Comparison of ENCODE assay signal across 10 cellular contexts in the genomic region with DNA sequence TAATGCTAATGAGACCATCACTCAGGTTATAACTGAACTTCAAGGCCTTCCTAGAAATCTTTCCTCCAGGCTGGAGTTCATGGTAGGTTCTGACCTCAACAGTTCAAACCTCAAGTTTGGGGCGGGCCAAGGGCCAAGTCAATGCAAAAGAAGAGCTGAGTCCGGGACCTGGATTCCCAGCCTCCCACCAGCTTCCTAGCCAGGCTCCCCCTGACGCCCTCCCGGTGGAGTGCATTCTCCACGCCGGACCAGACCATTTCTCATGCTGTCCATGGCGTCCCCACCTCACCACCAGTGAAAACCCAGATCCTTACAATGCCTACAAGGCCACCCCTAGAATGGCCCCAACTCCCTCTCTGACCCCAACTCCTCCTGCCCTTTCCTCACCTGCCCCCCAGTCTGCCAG. TPM values are rescaled to one million over a fixed set of nuclear protein-coding genes. Genes with fewer than 3 reads are reported as not detected.
DNase-seq lines count a peak whose midpoint lies in the region; ATAC-seq and TF ChIP-seq lines count a peak whose summit lies in the region.
"Had no signal": no experiment of that assay in that cellular context is flagged by ENCODE, and none has a peak within 500 bp of the region (broad histone marks: within the 10 kb centered on the region; RNA-seq: fewer than 3 reads in every experiment).

No MANE protein-coding gene starts in this region.

- 0 out of 2 replicates have a peak, but pooled peaks cover 4% of the 10 kb centered on the region for H3F3A ChIP-seq in OCI-LY1 (ENCODE audit: insufficient read depth, low read length)

- H3K27ac Mint-ChIP-seq in activated CD4-positive, alpha-beta T cell treated with anti-CD3 and anti-CD28 coated beads, Interleukin-2, amount 10 ng/mL, durations not matched to agents 7 days and 5 days: no peak overlapping the region
- no peak overlapping the region for H3K27ac Mint-ChIP-seq in stimulated activated effector memory CD8-positive, alpha-beta T cell treated with anti-CD3 and anti-CD28 coated beads, Interleukin-12 subunit alpha, Interleukin-12 subunit beta, amount 100 ng/mL, for 72 hours

- H3K27ac ChIP-seq in OCI-LY1 (ENCODE audit: low read depth, low read length, poor library complexity, severe bottlenecking): peak overlapping the region; percentile 99
- H3K27ac ChIP-seq in coronary artery: peak overlapping the region; percentile 65 to 87

- CTCF ChIA-PET in activated CD4-positive, alpha-beta T cell treated with anti-CD3 and anti-CD28 coated beads, Interleukin-2, amount 10 ng/mL, durations not matched to agents 7 days and 5 days (lab: Charles Lee): no interaction called here

- H3K79me2 ChIP-seq in OCI-LY1 (ENCODE audit: insufficient read depth, low read length): no peaks in the 10 kb centered on the region; the same call in 1 of the 2 replicates

- ATAC-seq in stimulated activated effector memory CD8-positive, alpha-beta T cell treated with anti-CD3 and anti-CD28 coated beads, Interleukin-12 subunit alpha, Interleukin-12 subunit beta, amount 100 ng/mL, for 72 hours: no peak
- ATAC-seq in activated CD4-positive, CD25-positive, alpha-beta regulatory T cell treated with anti-CD3 and anti-CD28 coated beads, Interleukin-2, amount 50 U/mL, for 24 hours: no peak

- H3K27me3 Mint-ChIP-seq in activated CD4-positive, alpha-beta T cell treated with anti-CD3 and anti-CD28 coated beads, Interleukin-2, amount 10 ng/mL, durations not matched to agents 7 days and 5 days: peaks cover 49% of the 10 kb centered on the region

- H3K9ac ChIP-seq in OCI-LY1 (ENCODE audit: low read length): no peak overlapping the region; the same call in 1 of the 2 replicates

- peaks cover 51% of the 10 kb centered on the region for H3K4me1 Mint-ChIP-seq in activated CD4-positive, alpha-beta T cell treated with anti-CD3 and anti-CD28 coated beads, Interleukin-2, amount 10 ng/mL, durations not matched to agents 7 days and 5 days
- peaks cover 25% of the 10 kb centered on the region for H3K4me1 Mint-ChIP-seq in stimulated activated effector memory CD8-positive, alpha-beta T cell treated with anti-CD3 and anti-CD28 coated beads, Interleukin-12 subunit alpha, Interleukin-12 subunit beta, amount 100 ng/mL, for 72 hours

- H4K20me1 ChIP-seq in OCI-LY1 (ENCODE audit: insufficient read depth, low read length): no peaks in the 10 kb centered on the region

- H3K9me3 ChIP-seq in OCI-LY1 (ENCODE audit: low read length) (no peaks in the 10 kb centered on the region), MG63 (no peaks in the 10 kb centered on the region)

- H3K9me3 Mint-ChIP-seq in activated CD4-positive, alpha-beta T cell treated with anti-CD3 and anti-CD28 coated beads, Interleukin-2, amount 10 ng/mL, durations not matched to agents 7 days and 5 days: no peaks in the 10 kb centered on the region
- no peaks in the 10 kb centered on the region for H3K9me3 Mint-ChIP-seq in stimulated activated effector memory CD8-positive, alpha-beta T cell treated with anti-CD3 and anti-CD28 coated beads, Interleukin-12 subunit alpha, Interleukin-12 subunit beta, amount 100 ng/mL, for 72 hours

- peaks cover 6% of the 10 kb centered on the region for H3K36me3 Mint-ChIP-seq in activated CD4-positive, alpha-beta T cell treated with anti-CD3 and anti-CD28 coated beads, Interleukin-2, amount 10 ng/mL, durations not matched to agents 7 days and 5 days (ENCODE audit: low read depth)
- no peaks in the 10 kb centered on the region for H3K36me3 Mint-ChIP-seq in stimulated activated effector memory CD8-positive, alpha-beta T cell treated with anti-CD3 and anti-CD28 coated beads, Interleukin-12 subunit alpha, Interleukin-12 subunit beta, amount 100 ng/mL, for 72 hours

- no peak for TF ChIP-seq CTCF in OCI-LY1 (IDR thresholded peaks at IDR 0.05; ENCODE audit: low read length)
- TF ChIP-seq CTCF in coronary artery (IDR thresholded peaks at IDR 0.05): no peak

- H3K4me2 ChIP-seq in OCI-LY1 (ENCODE audit: low read length): peak overlapping the region; percentile 55

- H3K27me3 ChIP-seq in OCI-LY1 (ENCODE audit: insufficient read depth, low read length) (no peaks in the 10 kb centered on the region), MG63 (no peaks in the 10 kb centered on the region)
- H3K27me3 ChIP-seq: foreskin keratinocyte had no signal

- H3K36me3 ChIP-seq in OCI-LY1 (ENCODE audit: insufficient read depth, low read length): no peaks in the 10 kb centered on the region
- no peaks in the 10 kb centered on the region for H3K36me3 ChIP-seq in MG63

- peaks cover 70% of the 10 kb centered on the region for H3K4me1 ChIP-seq in OCI-LY1 (ENCODE audit: insufficient read depth, low read length, severe bottlenecking)

- no peaks in the 10 kb centered on the region for H3K9me2 ChIP-seq in OCI-LY1 (ENCODE audit: low read depth, low read length)

- H3K4me3 ChIP-seq in OCI-LY1 (ENCODE audit: low read depth, low read length, poor library complexity, severe bottlenecking) (peak overlapping the region; percentile 82), coronary artery (no peak overlapping the region), MG63 (no peak overlapping the region; the same call in 1 of the 2 replicates)

- peak overlapping the region; percentile 57 for H3K4me3 Mint-ChIP-seq in activated CD4-positive, alpha-beta T cell treated with anti-CD3 and anti-CD28 coated beads, Interleukin-2, amount 10 ng/mL, durations not matched to agents 7 days and 5 days
- peak overlapping the region; percentile 61 for H3K4me3 Mint-ChIP-seq in stimulated activated effector memory CD8-positive, alpha-beta T cell treated with anti-CD3 and anti-CD28 coated beads, Interleukin-12 subunit alpha, Interleukin-12 subunit beta, amount 100 ng/mL, for 72 hours

- POLR2A ChIA-PET in activated CD4-positive, alpha-beta T cell treated with anti-CD3 and anti-CD28 coated beads, Interleukin-2, amount 10 ng/mL, durations not matched to agents 7 days and 5 days (lab: Charles Lee): no interaction called here

- no peak for DNase-seq in activated CD4-positive, alpha-beta T cell treated with anti-CD3 and anti-CD28 coated beads, Interleukin-2, amount 10 ng/mL, durations not matched to agents 7 days and 5 days
- DNase-seq in activated CD4-positive, alpha-beta T cell treated with anti-CD3 and anti-CD28 coated beads, Interleukin-2, amount 50 U/mL, for 48 hours: no peak
- DNase-seq in coronary artery (ENCODE audit: low spot score) (no peak), MG63 (no peak)
- no peak for DNase-seq in stimulated activated effector memory CD8-positive, alpha-beta T cell treated with anti-CD3 and anti-CD28 coated beads, Interleukin-12 subunit alpha, Interleukin-12 subunit beta, amount 100 ng/mL, for 72 hours (ENCODE audit: low spot score in 2 of 2)
- no peak for DNase-seq in activated effector memory CD4-positive, alpha-beta T cell treated with Interleukin-2 at 50 U/mL for 16 hours
- DNase-seq: activated CD4-positive, alpha-beta T cell treated with anti-CD3 and anti-CD28 coated beads, Interleukin-2, amount 50 U/mL, for 1 hour; foreskin keratinocyte had no signal

- no peak overlapping the region for H2AFZ ChIP-seq in OCI-LY1 (ENCODE audit: low read length)

RNA-seq across cellular contexts. Expression of a gene that starts 0.8 kb away (rescaled TPM):
- 10 to 100 TPM; 17.4 to 19.6 TPM for total RNA-seq in activated CD4-positive, alpha-beta T cell treated with anti-CD3 and anti-CD28 coated beads, Interleukin-2, amount 10 ng/mL, durations not matched to agents 7 days and 5 days
- total RNA-seq in MG63 (2014; rRNA removed; shearing (Covaris generic); ENCODE audit: low replicate concordance): 3.5 and 6.2 TPM in 2 replicates
